16 cellular contexts compared by ENCODE assay signal in the genomic region with DNA sequence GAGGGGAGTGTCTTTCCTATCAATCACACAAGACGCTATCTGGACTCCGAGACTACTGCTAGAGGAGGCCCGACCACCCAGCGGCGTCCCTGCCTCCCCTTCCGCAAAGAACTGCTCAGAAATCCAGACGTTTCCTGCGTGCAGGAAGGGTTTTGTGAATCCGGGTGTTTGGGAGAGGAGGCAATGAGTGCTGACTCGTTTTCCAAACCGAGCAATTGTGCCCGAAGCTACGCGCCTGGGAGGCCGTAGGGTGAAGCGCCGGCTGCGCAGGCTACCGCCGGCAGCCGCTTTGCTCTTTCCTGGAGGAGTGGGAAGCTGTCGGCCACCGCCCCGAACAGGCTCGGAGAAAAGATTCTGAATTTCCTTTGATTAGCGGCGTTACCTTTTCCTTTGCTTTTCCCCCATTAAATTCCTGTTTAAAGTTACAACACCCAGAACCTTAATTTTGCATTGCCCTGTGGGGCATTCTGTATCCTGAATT. TPM values are rescaled to one million over a fixed set of nuclear protein-coding genes. Genes with fewer than 3 reads are reported as not detected.
DNase-seq lines count a peak whose midpoint lies in the region; ATAC-seq and TF ChIP-seq lines count a peak whose summit lies in the region.
"Had no signal": no experiment of that assay in that cellular context is flagged by ENCODE, and none has a peak within 500 bp of the region (broad histone marks: within the 10 kb centered on the region; RNA-seq: fewer than 3 reads in every experiment).

No MANE protein-coding gene starts in this region.

- no peak for ATAC-seq in activated naive CD8-positive, alpha-beta T cell treated with anti-CD3 and anti-CD28 coated beads, Interleukin-2, amount 10 ng/mL, durations not matched to agents 7 days and 5 days (ENCODE audit: low read depth)
- ATAC-seq in sciatic nerve: no peak
- ATAC-seq in GM18517 (IDR thresholded peaks at IDR 0.05; ENCODE audit: unreplicated experiment): no peak
- ATAC-seq: activated T-cell treated with anti-CD3 and anti-CD28 coated beads, Interleukin-2, amount 50 U/mL, for 4 hours had no signal

- H3K4me3 Mint-ChIP-seq in activated naive CD8-positive, alpha-beta T cell treated with anti-CD3 and anti-CD28 coated beads, Interleukin-2, amount 10 ng/mL, durations not matched to agents 7 days and 5 days: no peak overlapping the region

- peak overlapping the region; percentile 46 for H3K27ac Mint-ChIP-seq in activated naive CD8-positive, alpha-beta T cell treated with anti-CD3 and anti-CD28 coated beads, Interleukin-2, amount 10 ng/mL, durations not matched to agents 7 days and 5 days

- peaks cover 9% of the 10 kb centered on the region for H3K4me1 Mint-ChIP-seq in activated naive CD8-positive, alpha-beta T cell treated with anti-CD3 and anti-CD28 coated beads, Interleukin-2, amount 10 ng/mL, durations not matched to agents 7 days and 5 days

- H3K9me3 Mint-ChIP-seq in activated naive CD8-positive, alpha-beta T cell treated with anti-CD3 and anti-CD28 coated beads, Interleukin-2, amount 10 ng/mL, durations not matched to agents 7 days and 5 days: peaks cover 1% of the 10 kb centered on the region
- H3K9me3 Mint-ChIP-seq: activated T-cell treated with anti-CD3 and anti-CD28 coated beads, Interleukin-2, amount 50 U/mL, for 4 hours had no signal

- POLR2A ChIA-PET in activated naive CD8-positive, alpha-beta T cell treated with anti-CD3 and anti-CD28 coated beads, Interleukin-2, amount 10 ng/mL, durations not matched to agents 7 days and 5 days (lab: Charles Lee): no interaction called here

- peaks cover 7% of the 10 kb centered on the region for H3K36me3 Mint-ChIP-seq in activated naive CD8-positive, alpha-beta T cell treated with anti-CD3 and anti-CD28 coated beads, Interleukin-2, amount 10 ng/mL, durations not matched to agents 7 days and 5 days

- intact Hi-C loops in sciatic nerve (cut with DNase I): no loop called here

- no peak for TF ChIP-seq CTCF in GM10266 (IDR thresholded peaks at IDR 0.05; ENCODE audit: control insufficient read depth, insufficient read depth, low read depth, missing control alignments)

- H3K27me3 Mint-ChIP-seq in activated naive CD8-positive, alpha-beta T cell treated with anti-CD3 and anti-CD28 coated beads, Interleukin-2, amount 10 ng/mL, durations not matched to agents 7 days and 5 days: peaks cover 76% of the 10 kb centered on the region

- peak; percentile 58 for DNase-seq in activated CD8-positive, alpha-beta memory T cell treated with anti-CD3 and anti-CD28 coated beads, Interleukin-2, amount 50 U/mL, for 48 hours
- DNase-seq in activated CD8-positive, alpha-beta memory T cell treated with anti-CD3 and anti-CD28 coated beads, Interleukin-2, amount 50 U/mL, for 4 hours: no peak
- DNase-seq in activated naive CD8-positive, alpha-beta T cell treated with anti-CD3 and anti-CD28 coated beads, Interleukin-2, amount 10 ng/mL, durations not matched to agents 7 days and 5 days: peak; percentile 32
- DNase-seq in iPS-NIHi11 (ENCODE audit: low spot score): peak; percentile 42
- DNase-seq in sciatic nerve (ENCODE audit: low spot score): peak; percentile 30
- DNase-seq in GM10266 (ENCODE audit: extremely low spot score): no peak
- DNase-seq in DMS153 treated with DMSO at 0.1 percent for 48 hours (lab: John Stamatoyannopoulos, UW; ENCODE audit: unreplicated experiment): no peak
- DNase-seq: activated CD4-positive, CD25-positive, alpha-beta regulatory T cell; activated T-cell treated with anti-CD3 and anti-CD28 coated beads, Interleukin-2, amount 50 U/mL, for 4 hours; NCI-H1092; NCI-H226; ovary had no signal

RNA-seq across cellular contexts. Expression of gene VAX1, which starts 5.3 kb away (rescaled TPM):
- total RNA-seq in activated naive CD8-positive, alpha-beta T cell treated with anti-CD3 and anti-CD28 coated beads, Interleukin-2, amount 10 ng/mL, durations not matched to agents 7 days and 5 days: not detected
- total RNA-seq in sciatic nerve: not detected
- total RNA-seq: activated T-cell treated with anti-CD3 and anti-CD28 coated beads, Interleukin-2, amount 50 U/mL, for 4 hours; ascending aorta; dermis microvascular lymphatic vessel endothelial cell; ovary; subcutaneous adipose tissue had no signal

Comparison
In these comparisons a context has a peak if more than half of its experiments do, and no peak if none do; other contexts are left out.
1. DNase-seq: peak in activated CD8-positive, alpha-beta memory T cell treated with anti-CD3 and anti-CD28 coated beads, Interleukin-2, amount 50 U/mL, for 48 hours (single experiment), activated naive CD8-positive, alpha-beta T cell treated with anti-CD3 and anti-CD28 coated beads, Interleukin-2, amount 10 ng/mL, durations not matched to agents 7 days and 5 days (single experiment), iPS-NIHi11 (single experiment) and sciatic nerve (single experiment); none in activated CD8-positive, alpha-beta memory T cell treated with anti-CD3 and anti-CD28 coated beads, Interleukin-2, amount 50 U/mL, for 4 hours (single experiment), GM10266 (single experiment) and DMS153 treated with DMSO at 0.1 percent for 48 hours (single experiment).